ENCODE assay signal across 15 cellular contexts in the genomic region with DNA sequence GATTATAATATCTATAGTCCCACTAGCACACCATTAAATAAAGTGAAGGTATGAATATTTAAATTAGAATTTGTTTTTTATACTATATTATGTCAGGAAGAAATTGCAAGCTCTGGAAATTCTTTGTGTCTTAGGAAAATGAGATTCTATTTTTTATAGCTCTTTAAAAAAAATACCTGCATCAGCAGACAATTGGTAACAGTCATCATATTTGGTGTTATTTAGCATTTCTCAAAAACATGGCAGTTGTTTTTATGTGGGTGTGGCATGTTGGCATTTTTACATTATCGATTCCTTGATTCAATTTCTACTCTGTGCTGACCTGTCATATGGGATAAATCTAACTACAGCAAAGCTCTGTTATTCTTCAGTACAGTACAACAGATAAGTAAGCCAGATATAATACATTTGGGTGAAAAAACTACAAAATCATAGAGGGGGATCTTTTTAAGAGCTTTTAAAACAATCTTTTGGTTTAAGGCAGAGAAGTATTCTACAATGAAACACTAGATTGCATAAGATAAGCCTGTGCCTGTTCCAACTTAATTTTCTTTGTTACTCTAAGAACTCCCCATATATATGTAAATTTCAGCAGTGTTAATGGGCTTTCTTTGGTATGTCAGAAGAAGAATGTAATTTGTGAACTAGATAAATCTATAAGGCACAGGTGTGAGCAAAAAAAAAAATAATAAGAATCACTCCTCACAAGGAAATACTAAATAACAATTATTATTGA.
A peak's percentile ranks its signal among the peaks of the same experiment; 100 is the strongest.
DNase-seq lines count a peak whose midpoint lies in the region; ATAC-seq and TF ChIP-seq lines count a peak whose summit lies in the region.
"Had no signal": no experiment of that assay in that cellular context is flagged by ENCODE, and none has a peak within 500 bp of the region (broad histone marks: within the 10 kb centered on the region; RNA-seq: fewer than 3 reads in every experiment).

No MANE protein-coding gene starts in this region.

- H3K27ac ChIP-seq in GM23338 (ENCODE audit: low read depth) (no peak overlapping the region; the same call in 1 of the 2 replicates), HUES64 (ENCODE audit: low read depth, low read length) (peak overlapping the region; percentile 68; the same call in 1 of the 2 replicates), mesendoderm (ENCODE audit: low read depth, low read length) (no peak overlapping the region), dorsolateral prefrontal cortex (no peak overlapping the region), upper lobe of left lung (no peak overlapping the region)
- H3K27ac ChIP-seq: C4-2B, KMS-11 had no signal

- no peak overlapping the region for H2AFZ ChIP-seq in GM23338

- H3K9me3 ChIP-seq in HUES64 (ENCODE audit: insufficient read depth, low read depth, low read length) (no peaks in the 10 kb centered on the region), adipocyte (ENCODE audit: control insufficient read depth, low read length) (no peaks in the 10 kb centered on the region), upper lobe of left lung (no peaks in the 10 kb centered on the region)
- H3K9me3 ChIP-seq: BE2C had no signal

- H3K4me1 Mint-ChIP-seq in GM23338, result peaks cover 14% of the 10 kb centered on the region; the same call in 2 of the 3 replicates
- H3K4me1 Mint-ChIP-seq: CD4-positive, alpha-beta memory T cell; IgD-negative memory B cell had no signal

- H3K27me3 Mint-ChIP-seq in GM23338 (ENCODE audit: insufficient read depth, low read depth, poor library complexity), result no peaks in the 10 kb centered on the region
- H3K27me3 Mint-ChIP-seq: IgD-negative memory B cell had no signal

- no peak for TF ChIP-seq CTCF in GM23338 (conservative IDR thresholded peaks at IDR 0.05; ENCODE audit: low read depth in 2 of 2)
- TF ChIP-seq CTCF in dorsolateral prefrontal cortex (IDR thresholded peaks at IDR 0.05 in 54 of 56, conservative IDR thresholded peaks at IDR 0.05 in 2 of 56; ENCODE audit: low read depth in 1 of 56, partially characterized antibody in 56 of 56), result no peak
- TF ChIP-seq CTCF in upper lobe of left lung (IDR thresholded peaks at IDR 0.05), result no peak

- no peak for TF ChIP-seq POLR2A in upper lobe of left lung (IDR thresholded peaks at IDR 0.05)

- no peak overlapping the region for H3K9ac ChIP-seq in HUES64 (ENCODE audit: low read depth, low read length)
- no peak overlapping the region for H3K9ac ChIP-seq in adipocyte (ENCODE audit: low read length)
- H3K9ac ChIP-seq in mesendoderm (ENCODE audit: low read length), result no peak overlapping the region
- H3K9ac ChIP-seq: KMS-11 had no signal

- H3K27me3 ChIP-seq in GM23338 (ENCODE audit: insufficient read depth) (no peaks in the 10 kb centered on the region), HUES64 (ENCODE audit: insufficient read depth, low read length) (no peaks in the 10 kb centered on the region), adipocyte (replicated peaks; ENCODE audit: control insufficient read depth, insufficient read depth, low read length) (no peaks in the 10 kb centered on the region), mesendoderm (ENCODE audit: insufficient read depth, low read length, poor library complexity) (no peaks in the 10 kb centered on the region), dorsolateral prefrontal cortex (no peaks in the 10 kb centered on the region), upper lobe of left lung (no peaks in the 10 kb centered on the region)
- H3K27me3 ChIP-seq: BE2C had no signal

- H3K9me2 ChIP-seq in GM23338 (ENCODE audit: insufficient read depth), result no peaks in the 10 kb centered on the region

- H3K4me1 ChIP-seq in GM23338 (ENCODE audit: insufficient read depth) (peaks cover 11% of the 10 kb centered on the region), HUES64 (ENCODE audit: insufficient read depth, low read length) (peaks cover 23% of the 10 kb centered on the region), adipocyte (ENCODE audit: control insufficient read depth, insufficient read depth, low read length) (peaks cover 6% of the 10 kb centered on the region), mesendoderm (ENCODE audit: control insufficient read depth, low read depth, low read length) (no peaks in the 10 kb centered on the region), upper lobe of left lung (no peaks in the 10 kb centered on the region)
- H3K4me1 ChIP-seq: BE2C had no signal

- H3K4me2 ChIP-seq in GM23338, result peak overlapping the region; percentile 34; the same call in 1 of the 2 replicates
- H3K4me2 ChIP-seq in mesendoderm (ENCODE audit: low read length), result no peak overlapping the region
- H3K4me2 ChIP-seq: KMS-11 had no signal

- intact Hi-C loops in dorsolateral prefrontal cortex (cut with DNase I), result no loop called here

- H3F3A ChIP-seq in GM23338 (replicated peaks; ENCODE audit: low read depth), result no peaks in the 10 kb centered on the region

- no peak overlapping the region for H2BK5ac ChIP-seq in mesendoderm (ENCODE audit: low read length)

- peak; percentile 22 for DNase-seq in GM23338 (ENCODE audit: low spot score)
- peak; percentile 16 for DNase-seq in adipocyte (ENCODE audit: low read depth)
- peak; percentile 14 for DNase-seq in mesendoderm
- no peak for DNase-seq in dorsolateral prefrontal cortex
- DNase-seq in upper lobe of left lung, result no peak
- DNase-seq: BE2C; CD4-positive, alpha-beta memory T cell; DMS79 treated with DMSO at 0.1 percent for 48 hours; GDM1; H7 had no signal

- H4K20me1 ChIP-seq in GM23338 (replicated peaks; ENCODE audit: insufficient read depth), result no peaks in the 10 kb centered on the region

- ATAC-seq in GM23338, result peak; percentile 56
- no peak for ATAC-seq in GM21381 (IDR thresholded peaks at IDR 0.05; ENCODE audit: unreplicated experiment)
- no peak for ATAC-seq in upper lobe of left lung (ENCODE audit: low FRiP score in 2 of 2)

- no peak overlapping the region for H3K18ac ChIP-seq in mesendoderm (ENCODE audit: low read length)

- H3K36me3 ChIP-seq in GM23338 (ENCODE audit: insufficient read depth), result no peaks in the 10 kb centered on the region
- no peaks in the 10 kb centered on the region for H3K36me3 ChIP-seq in HUES64 (ENCODE audit: insufficient read depth, low read length)
- H3K36me3 ChIP-seq in adipocyte (ENCODE audit: control insufficient read depth, insufficient read depth, low read length, severe bottlenecking), result no peaks in the 10 kb centered on the region
- H3K36me3 ChIP-seq in mesendoderm (ENCODE audit: control insufficient read depth, insufficient read depth, low read length), result no peaks in the 10 kb centered on the region
- H3K36me3 ChIP-seq in upper lobe of left lung, result no peaks in the 10 kb centered on the region
- H3K36me3 ChIP-seq: BE2C had no signal

- H3K79me2 ChIP-seq in GM23338 (replicated peaks; ENCODE audit: insufficient read depth) (no peaks in the 10 kb centered on the region), mesendoderm (ENCODE audit: control insufficient read depth, insufficient read depth, low read length) (no peaks in the 10 kb centered on the region)

- H2AK5ac ChIP-seq in mesendoderm (ENCODE audit: low read length), result no peak overlapping the region

- H4K8ac ChIP-seq in mesendoderm (ENCODE audit: low read depth, low read length), result no peak overlapping the region

- no peak overlapping the region for H3K23ac ChIP-seq in mesendoderm (ENCODE audit: low read length)

- peak overlapping the region; percentile 84 for H3K27ac Mint-ChIP-seq in GM23338
- H3K27ac Mint-ChIP-seq: CD4-positive, alpha-beta memory T cell; IgD-negative memory B cell had no signal

- H3K4ac ChIP-seq in mesendoderm (ENCODE audit: low read depth, low read length), result no peak overlapping the region

- H3K56ac ChIP-seq in mesendoderm (ENCODE audit: low read length), result no peak overlapping the region

- H3K79me1 ChIP-seq in mesendoderm (ENCODE audit: low read length), result no peaks in the 10 kb centered on the region

- H4K5ac ChIP-seq in mesendoderm (ENCODE audit: low read length), result no peak overlapping the region

- no peak for TF ChIP-seq EP300 in upper lobe of left lung (IDR thresholded peaks at IDR 0.05)

- no peak overlapping the region for H3K4me3 ChIP-seq in GM23338
- no peak overlapping the region for H3K4me3 ChIP-seq in HUES64 (ENCODE audit: low read length)
- H3K4me3 ChIP-seq in adipocyte (ENCODE audit: low read length), result no peak overlapping the region
- no peak overlapping the region for H3K4me3 ChIP-seq in mesendoderm (ENCODE audit: low read length)
- no peak overlapping the region for H3K4me3 ChIP-seq in dorsolateral prefrontal cortex
- no peak overlapping the region for H3K4me3 ChIP-seq in upper lobe of left lung

- no peaks in the 10 kb centered on the region for H3K36me3 Mint-ChIP-seq in GM23338 (ENCODE audit: low read depth)
- H3K36me3 Mint-ChIP-seq: CD4-positive, alpha-beta memory T cell; IgD-negative memory B cell had no signal

- H3K4me3 Mint-ChIP-seq in GM23338, result no peak overlapping the region
- H3K4me3 Mint-ChIP-seq: CD4-positive, alpha-beta memory T cell; IgD-negative memory B cell had no signal

- no peak overlapping the region for H2BK120ac ChIP-seq in mesendoderm (ENCODE audit: low read depth, low read length)

- no peak overlapping the region for H2BK15ac ChIP-seq in mesendoderm (replicated peaks; ENCODE audit: low read depth)

- WGBS in HUES64, result no CpG with 5 or more reads among the region's 1 CpG
- WGBS in mesendoderm (ENCODE audit: extremely low coverage, insufficient coverage, low lambda C conversion rate), result no CpG with 5 or more reads among the region's 1 CpG
- 79% methylated on average over 1 of the region's 1 CpG for WGBS in upper lobe of left lung, 2 donors

- no peaks in the 10 kb centered on the region for H3K9me3 Mint-ChIP-seq in GM23338
- H3K9me3 Mint-ChIP-seq: CD4-positive, alpha-beta memory T cell had no signal

TF ChIP-seq in GM23338, 12 proteins besides CTCF, POLR2A, EP300 and RAD21:
- TF ChIP-seq, protein P1, sequence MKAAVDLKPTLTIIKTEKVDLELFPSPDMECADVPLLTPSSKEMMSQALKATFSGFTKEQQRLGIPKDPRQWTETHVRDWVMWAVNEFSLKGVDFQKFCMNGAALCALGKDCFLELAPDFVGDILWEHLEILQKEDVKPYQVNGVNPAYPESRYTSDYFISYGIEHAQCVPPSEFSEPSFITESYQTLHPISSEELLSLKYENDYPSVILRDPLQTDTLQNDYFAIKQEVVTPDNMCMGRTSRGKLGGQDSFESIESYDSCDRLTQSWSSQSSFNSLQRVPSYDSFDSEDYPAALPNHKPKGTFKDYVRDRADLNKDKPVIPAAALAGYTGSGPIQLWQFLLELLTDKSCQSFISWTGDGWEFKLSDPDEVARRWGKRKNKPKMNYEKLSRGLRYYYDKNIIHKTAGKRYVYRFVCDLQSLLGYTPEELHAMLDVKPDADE (IDR thresholded peaks at IDR 0.05), result no peak
- TF ChIP-seq NANOG (IDR thresholded peaks at IDR 0.05; ENCODE audit: borderline replicate concordance) (0 out of 2 replicates have a peak, but pooled peaks have one; percentile 17), CREB1 (CRISPR knock-in tag; IDR thresholded peaks at IDR 0.05; ENCODE audit: low read depth) (no peak)

Comparison
In these comparisons a context has a peak if more than half of its experiments do, and no peak if none do; other contexts are left out.
1. DNase-seq: peak in GM23338 (single experiment), adipocyte (single experiment) and mesendoderm (single experiment); none in dorsolateral prefrontal cortex (0 of 10) and upper lobe of left lung (0 of 2).